Comparison of ENCODE assay signal across 12 cellular contexts in genomic region chr1:152182942-152183341, GRCh38. TPM values are rescaled to one million over a fixed set of nuclear protein-coding genes. Genes with fewer than 3 reads are reported as not detected.
DNase-seq lines count a peak whose midpoint lies in the region; ATAC-seq and TF ChIP-seq lines count a peak whose summit lies in the region.
"Had no signal": no experiment of that assay in that cellular context is flagged by ENCODE, and none has a peak within 500 bp of the region (broad histone marks: within the 10 kb centered on the region; RNA-seq: fewer than 3 reads in every experiment).

No MANE protein-coding gene starts in this region.

- no peak overlapping the region for H4K91ac ChIP-seq in trophoblast cell (ENCODE audit: low read depth, low read length)

- DNase-seq in AG10803 (ENCODE audit: low read depth) (peak; percentile 92), HK-2 (ENCODE audit: unreplicated experiment) (peak; percentile 71), astrocyte of the spinal cord (ENCODE audit: low read depth, low spot score) (peak; percentile 81), lung (ENCODE audit: low spot score) (no peak), trophoblast cell (no peak), mucosa of descending colon (no peak), SHP77 (lab: John Stamatoyannopoulos, UW) (no peak)
- DNase-seq: DMS79 treated with DMSO at 0.1 percent for 48 hours, nucleus accumbens had no signal

- peak; percentile 16 for ATAC-seq in lung (ENCODE audit: insufficient read depth, low FRiP score)
- ATAC-seq in mucosa of descending colon: no peak
- no peak for ATAC-seq in GM19324 (IDR thresholded peaks at IDR 0.05; ENCODE audit: low FRiP score, unreplicated experiment)

- H3K36me3 ChIP-seq in lung (ENCODE audit: control insufficient read depth in 2 of 2, insufficient read depth in 2 of 2, low read length in 2 of 2) (no peaks in the 10 kb centered on the region), trophoblast cell (ENCODE audit: control insufficient read depth in 1 of 2, insufficient read depth in 2 of 2, low read length in 2 of 2) (no peaks in the 10 kb centered on the region), mucosa of descending colon (ENCODE audit: low read depth) (no peaks in the 10 kb centered on the region)
- H3K36me3 ChIP-seq: cardiac muscle cell had no signal

- no peaks in the 10 kb centered on the region for H3K79me1 ChIP-seq in trophoblast cell (ENCODE audit: low read length)

- H2AK5ac ChIP-seq in trophoblast cell (ENCODE audit: low read length): no peak overlapping the region

- no peak overlapping the region for H4K8ac ChIP-seq in trophoblast cell (ENCODE audit: low read depth, low read length)

- H3K14ac ChIP-seq in trophoblast cell (ENCODE audit: low read length): no peak overlapping the region

- 57 to 58% methylated on average over 2 of the region's 2 CpGs for WGBS in lung, 2 donors
- WGBS in trophoblast cell (ENCODE audit: extremely low coverage, insufficient coverage, insufficient read length): no CpG with 5 or more reads among the region's 2 CpGs

- H3K9me3 ChIP-seq in lung (ENCODE audit: control insufficient read depth in 2 of 2, insufficient read depth in 1 of 2, low read length in 1 of 2) (no peaks in the 10 kb centered on the region), trophoblast cell (ENCODE audit: insufficient read depth, low read depth, low read length) (peaks cover 9% of the 10 kb centered on the region), mucosa of descending colon (no peaks in the 10 kb centered on the region)

- H3K4me3 ChIP-seq in AG10803 (ENCODE audit: low read length): no peak overlapping the region
- no peak overlapping the region for H3K4me3 ChIP-seq in astrocyte of the spinal cord (ENCODE audit: low read depth, low read length)
- H3K4me3 ChIP-seq in lung: no peak overlapping the region
- no peak overlapping the region for H3K4me3 ChIP-seq in trophoblast cell (ENCODE audit: low read depth, low read length)
- no peak overlapping the region for H3K4me3 ChIP-seq in mucosa of descending colon
- H3K4me3 ChIP-seq: cardiac muscle cell, SK-N-MC had no signal

- H3K4ac ChIP-seq in trophoblast cell (ENCODE audit: low read depth, low read length): no peak overlapping the region

- no peak overlapping the region for H2BK5ac ChIP-seq in trophoblast cell (ENCODE audit: low read depth, low read length, poor library complexity)

- no peak overlapping the region for H2BK12ac ChIP-seq in trophoblast cell (ENCODE audit: low read length)

- in situ Hi-C loops in astrocyte of the spinal cord (cut with HindIII; ENCODE audit: low sequenced_read_pairs): no loop called here

- peaks cover 0 to 2% of the 10 kb centered on the region in 2 donors for H3K4me1 ChIP-seq in lung (ENCODE audit: control insufficient read depth in 2 of 2, insufficient read depth in 2 of 2, low read length in 2 of 2)
- no peaks in the 10 kb centered on the region for H3K4me1 ChIP-seq in trophoblast cell (ENCODE audit: control insufficient read depth in 1 of 2, insufficient read depth in 2 of 2, low read length in 2 of 2)
- no peaks in the 10 kb centered on the region for H3K4me1 ChIP-seq in mucosa of descending colon (ENCODE audit: low read depth)

- intact Hi-C loops in mucosa of descending colon (cut with DNase I, micrococcal nuclease): loop anchor here in 1 of 2 donors (10.0 kb wide), 1 partner anchor 272 kb away; no protein-coding TSS in a partner anchor

- H2AFZ ChIP-seq in trophoblast cell (ENCODE audit: insufficient read depth, low read length, poor library complexity): no peak overlapping the region

- H2BK120ac ChIP-seq in trophoblast cell (ENCODE audit: insufficient read depth, low read length, poor library complexity): no peak overlapping the region

- no peaks in the 10 kb centered on the region for H3K79me2 ChIP-seq in trophoblast cell (ENCODE audit: control insufficient read depth, insufficient read depth, low read length, poor library complexity)

- no peak overlapping the region for H4K12ac ChIP-seq in trophoblast cell (ENCODE audit: low read depth, low read length)

- H3K18ac ChIP-seq in trophoblast cell (ENCODE audit: low read length): no peak overlapping the region

- H3K27me3 ChIP-seq in lung (ENCODE audit: control insufficient read depth, insufficient read depth) (no peaks in the 10 kb centered on the region), trophoblast cell (ENCODE audit: insufficient read depth, low read length) (peaks cover 2% of the 10 kb centered on the region)
- H3K27me3 ChIP-seq: cardiac muscle cell had no signal

- TF ChIP-seq CTCF in AG10803 (conservative IDR thresholded peaks at IDR 0.05; ENCODE audit: low read length) (no peak), astrocyte of the spinal cord (IDR thresholded peaks at IDR 0.05; ENCODE audit: low read depth, low read length) (no peak), lung (IDR thresholded peaks at IDR 0.05; ENCODE audit: control extremely low read depth, extremely low read depth) (no peak), mucosa of descending colon (IDR thresholded peaks at IDR 0.05) (no peak)

- H3K23ac ChIP-seq in trophoblast cell (ENCODE audit: low read length): no peak overlapping the region

- no peak overlapping the region for H3K4me2 ChIP-seq in trophoblast cell (ENCODE audit: low read length)

- H3K27ac ChIP-seq in lung (ENCODE audit: low read depth in 1 of 2, low read length in 1 of 2): no peak overlapping the region
- no peak overlapping the region for H3K27ac ChIP-seq in trophoblast cell (ENCODE audit: low read depth, low read length)
- H3K27ac ChIP-seq: cardiac muscle cell, SK-N-MC had no signal

- no peak overlapping the region for H3K9ac ChIP-seq in trophoblast cell (ENCODE audit: low read length)

RNA-seq across cellular contexts. Expression of gene RPTN, which starts 23.9 kb away (rescaled TPM):
- not detected for total RNA-seq in lung
- not detected for polyA plus RNA-seq in lung
- polyA plus RNA-seq in trophoblast cell (2013): not detected in 2 replicates
- total RNA-seq in mucosa of descending colon: not detected
- total RNA-seq: cardiac muscle cell had no signal
- polyA plus RNA-seq: cardiac muscle cell had no signal

RNA-seq across cellular contexts. Expression of gene HRNR, which starts 41.1 kb away (rescaled TPM):
- total RNA-seq in lung: not detected
- polyA plus RNA-seq in lung: under 1 TPM in 1 of 2 donors, not detected in 1; 0.02 TPM
- polyA plus RNA-seq in trophoblast cell (2013): not detected in 2 replicates
- total RNA-seq in mucosa of descending colon: not detected
- total RNA-seq: cardiac muscle cell had no signal
- polyA plus RNA-seq: cardiac muscle cell had no signal

Comparison
In these comparisons a context has a peak if more than half of its experiments do, and no peak if none do; other contexts are left out.
1. DNase-seq: peak in AG10803 (single experiment), HK-2 (single experiment) and astrocyte of the spinal cord (single experiment); none in lung (single experiment), trophoblast cell (0 of 2), mucosa of descending colon (0 of 3) and SHP77 (0 of 2).